In genomic region chr11:119207607-119208006, GRCh38 we compare ENCODE assay signal across 1 cellular context.
TF ChIP-seq lines count a peak whose summit lies in the region.

No MANE protein-coding gene starts in this region.

TF ChIP-seq in GM12878, 131 proteins besides CTCF, POLR2A, EP300 and RAD21:
- no peak for TF ChIP-seq SREBF2 (IDR thresholded peaks at IDR 0.05; ENCODE audit: low read length)
- no peak for TF ChIP-seq TBL1XR1 (IDR thresholded peaks at IDR 0.05; ENCODE audit: low read depth, low read length)
- 0 out of 4 replicates have a peak, but pooled peaks of 1 of the 2 experiments have one; percentile 63 for TF ChIP-seq BHLHE40 (IDR thresholded peaks at IDR 0.05; ENCODE audit: borderline replicate concordance in 1 of 2, low read depth in 2 of 2, low read length in 1 of 2)
TF ChIP-seq in GM12878: peak in this region for 1.
